ENCODE assay signal across 8 cellular contexts in the genomic region with DNA sequence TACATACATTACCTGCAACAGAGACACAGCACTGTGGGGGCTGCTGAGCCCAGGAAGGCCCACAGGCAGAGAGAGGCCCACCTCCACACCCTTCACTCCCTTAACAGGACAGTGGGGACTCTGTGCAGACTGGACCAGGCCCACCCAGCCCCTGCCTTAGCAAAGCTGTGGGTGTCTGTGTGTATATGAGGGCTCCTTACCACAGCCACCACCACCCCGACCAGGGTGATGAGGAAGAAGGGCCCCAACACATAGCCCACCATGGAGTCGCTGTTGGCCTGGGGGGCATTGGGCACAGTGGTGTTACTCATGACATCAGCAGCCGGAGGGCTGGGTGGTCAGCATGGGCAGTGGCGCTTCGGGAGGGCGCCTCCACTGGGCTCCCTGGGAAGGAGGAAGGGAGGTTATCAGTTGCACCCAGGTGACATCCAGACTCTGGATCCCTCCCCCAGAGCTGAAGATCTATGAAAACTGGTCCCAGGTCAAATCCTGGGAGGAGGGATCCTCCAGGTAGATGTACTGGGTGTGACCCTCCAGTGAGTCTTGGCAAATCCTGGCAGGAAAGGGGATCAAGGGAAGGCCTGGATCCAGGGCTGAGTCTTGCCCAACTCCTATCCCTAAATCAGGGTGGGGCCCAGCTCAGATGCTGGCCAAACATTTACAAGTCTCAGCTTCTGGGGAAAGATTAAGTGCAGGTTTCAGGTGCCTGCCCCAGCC. TPM values are rescaled to one million over a fixed set of nuclear protein-coding genes. Genes with fewer than 3 reads are reported as not detected.
DNase-seq lines count a peak whose midpoint lies in the region; ATAC-seq and TF ChIP-seq lines count a peak whose summit lies in the region.

No MANE protein-coding gene starts in this region.

- POLR2A ChIA-PET in activated CD4-positive, alpha-beta memory T cell treated with anti-CD3 and anti-CD28 coated beads, Interleukin-2, amount 10 ng/mL, durations not matched to agents 7 days and 5 days (lab: Charles Lee) = interaction anchor here (0.6 to 4.4 kb wide), 16 partner anchors 7 to 361 kb away, joined by 3 to 47 read pairs (median 8); partner anchors contain the start of genes HMGA1, NUDT3 and RPS10

- H3K4me1 ChIP-seq in iPS-18a (ENCODE audit: control insufficient read depth, low read depth, low read length) (peaks cover 3% of the 10 kb centered on the region), suprapubic skin (peaks cover 50% of the 10 kb centered on the region)

- H3K36me3 ChIP-seq in iPS-18a (ENCODE audit: control insufficient read depth, low read depth, low read length) (peaks cover 20% of the 10 kb centered on the region), suprapubic skin (peaks cover 14% of the 10 kb centered on the region)

- H3K27ac ChIP-seq in iPS-18a (ENCODE audit: low read length) = no peak overlapping the region
- peak overlapping the region; percentile 93 for H3K27ac ChIP-seq in suprapubic skin

- no peak for TF ChIP-seq EP300 in suprapubic skin (IDR thresholded peaks at IDR 0.05)

- TF ChIP-seq CTCF in suprapubic skin (IDR thresholded peaks at IDR 0.05) = no peak

- ATAC-seq in activated CD8-positive, alpha-beta memory T cell treated with anti-CD3 and anti-CD28 coated beads, Interleukin-2, amount 10 ng/mL, durations not matched to agents 7 days and 5 days = no peak

- H3K9me3 ChIP-seq in iPS-18a (ENCODE audit: control insufficient read depth, low read depth, low read length) = no peaks in the 10 kb centered on the region
- no peaks in the 10 kb centered on the region for H3K9me3 ChIP-seq in suprapubic skin

- H3K27me3 Mint-ChIP-seq in activated CD8-positive, alpha-beta memory T cell treated with anti-CD3 and anti-CD28 coated beads, Interleukin-2, amount 10 ng/mL, durations not matched to agents 7 days and 5 days = no peaks in the 10 kb centered on the region
- H3K27me3 Mint-ChIP-seq in activated CD4-positive, alpha-beta memory T cell treated with anti-CD3 and anti-CD28 coated beads, Interleukin-2, amount 10 ng/mL, durations not matched to agents 7 days and 5 days = peaks cover 3% of the 10 kb centered on the region

- peak overlapping the region; percentile 93 for H3K4me3 Mint-ChIP-seq in activated CD8-positive, alpha-beta memory T cell treated with anti-CD3 and anti-CD28 coated beads, Interleukin-2, amount 10 ng/mL, durations not matched to agents 7 days and 5 days
- H3K4me3 Mint-ChIP-seq in activated CD4-positive, alpha-beta memory T cell treated with anti-CD3 and anti-CD28 coated beads, Interleukin-2, amount 10 ng/mL, durations not matched to agents 7 days and 5 days = peak overlapping the region; percentile 95

- H3K36me3 Mint-ChIP-seq in activated CD8-positive, alpha-beta memory T cell treated with anti-CD3 and anti-CD28 coated beads, Interleukin-2, amount 10 ng/mL, durations not matched to agents 7 days and 5 days = peaks cover 18% of the 10 kb centered on the region
- H3K36me3 Mint-ChIP-seq in activated CD4-positive, alpha-beta memory T cell treated with anti-CD3 and anti-CD28 coated beads, Interleukin-2, amount 10 ng/mL, durations not matched to agents 7 days and 5 days (ENCODE audit: low read depth) = peaks cover 27% of the 10 kb centered on the region

- H3K27ac Mint-ChIP-seq in activated CD8-positive, alpha-beta memory T cell treated with anti-CD3 and anti-CD28 coated beads, Interleukin-2, amount 10 ng/mL, durations not matched to agents 7 days and 5 days = peak overlapping the region; percentile 97
- H3K27ac Mint-ChIP-seq in activated CD4-positive, alpha-beta memory T cell treated with anti-CD3 and anti-CD28 coated beads, Interleukin-2, amount 10 ng/mL, durations not matched to agents 7 days and 5 days = peak overlapping the region; percentile 94

- H3K4me3 ChIP-seq in iPS-18a (ENCODE audit: low read length) (peak overlapping the region; percentile 84), suprapubic skin (peak overlapping the region; percentile 91)

- H3K9ac ChIP-seq in iPS-18a (ENCODE audit: low read length) = peak overlapping the region; percentile 60

- H3K9me3 Mint-ChIP-seq in activated CD8-positive, alpha-beta memory T cell treated with anti-CD3 and anti-CD28 coated beads, Interleukin-2, amount 10 ng/mL, durations not matched to agents 7 days and 5 days (ENCODE audit: low read depth) = no peaks in the 10 kb centered on the region
- no peaks in the 10 kb centered on the region for H3K9me3 Mint-ChIP-seq in activated CD4-positive, alpha-beta memory T cell treated with anti-CD3 and anti-CD28 coated beads, Interleukin-2, amount 10 ng/mL, durations not matched to agents 7 days and 5 days

- CTCF ChIA-PET in activated CD8-positive, alpha-beta memory T cell treated with anti-CD3 and anti-CD28 coated beads, Interleukin-2, amount 10 ng/mL, durations not matched to agents 7 days and 5 days (lab: Charles Lee) = interaction anchor here (0.8 to 5.8 kb wide), 11 partner anchors 11 to 362 kb away, joined by 3 to 80 read pairs (median 11); partner anchors contain the start of genes HMGA1, NUDT3 and RPS10
- CTCF ChIA-PET in activated CD4-positive, alpha-beta memory T cell treated with anti-CD3 and anti-CD28 coated beads, Interleukin-2, amount 10 ng/mL, durations not matched to agents 7 days and 5 days (lab: Charles Lee) = interaction anchor here (1.1 to 4.4 kb wide), 6 partner anchors 11 to 362 kb away, joined by 4 to 71 read pairs (median 16); partner anchors contain the start of genes HMGA1 and RPS10

- H3K27me3 ChIP-seq in iPS-18a (ENCODE audit: control insufficient read depth, insufficient read depth, low read length) (no peaks in the 10 kb centered on the region), suprapubic skin (no peaks in the 10 kb centered on the region)

- no peak for TF ChIP-seq POLR2A in suprapubic skin (IDR thresholded peaks at IDR 0.05)

- WGBS in suprapubic skin = 54% methylated on average over 6 of the region's 6 CpGs

- DNase-seq in activated CD8-positive, alpha-beta memory T cell treated with anti-CD3 and anti-CD28 coated beads, Interleukin-2, amount 10 ng/mL, durations not matched to agents 7 days and 5 days = no peak
- DNase-seq in activated CD8-positive, alpha-beta memory T cell treated with anti-CD3 and anti-CD28 coated beads for 24 hours = no peak
- no peak for DNase-seq in activated CD4-positive, alpha-beta memory T cell treated with anti-CD3 and anti-CD28 coated beads, Interleukin-2, amount 10 ng/mL, durations not matched to agents 7 days and 5 days
- DNase-seq in suprapubic skin (ENCODE audit: low spot score in 2 of 2) = no peak
- no peak for DNase-seq in activated CD4-positive, CD25-positive, alpha-beta regulatory T cell treated with anti-CD3 and anti-CD28 coated beads, Interleukin-2, amount 50 U/mL, for 72 hours
- no peak for DNase-seq in NCI-H1092 (lab: John Stamatoyannopoulos, UW)
- DNase-seq in activated CD4-positive, CD25-positive, alpha-beta regulatory T cell (lab: John Stamatoyannopoulos, UW) = no peak

- peaks cover 62% of the 10 kb centered on the region for H3K4me1 Mint-ChIP-seq in activated CD8-positive, alpha-beta memory T cell treated with anti-CD3 and anti-CD28 coated beads, Interleukin-2, amount 10 ng/mL, durations not matched to agents 7 days and 5 days
- peaks cover 65% of the 10 kb centered on the region for H3K4me1 Mint-ChIP-seq in activated CD4-positive, alpha-beta memory T cell treated with anti-CD3 and anti-CD28 coated beads, Interleukin-2, amount 10 ng/mL, durations not matched to agents 7 days and 5 days

RNA-seq across cellular contexts. Expression of gene SMIM29, which starts 1.2 kb away (rescaled TPM):
- 10 to 100 TPM; 34.0 to 41.4 TPM for total RNA-seq in activated CD8-positive, alpha-beta memory T cell treated with anti-CD3 and anti-CD28 coated beads, Interleukin-2, amount 10 ng/mL, durations not matched to agents 7 days and 5 days
- 10 to 100 TPM; 38.3 to 38.4 TPM for total RNA-seq in activated CD4-positive, alpha-beta memory T cell treated with anti-CD3 and anti-CD28 coated beads, Interleukin-2, amount 10 ng/mL, durations not matched to agents 7 days and 5 days
- 10 to 100 TPM; 45.2 to 58.8 (median 51.2) TPM for total RNA-seq in suprapubic skin

RNA-seq across cellular contexts. Expression of gene HMGA1, which starts 11.0 kb away (rescaled TPM):
- 100 to 1,000 TPM; 214 to 312 TPM for total RNA-seq in activated CD8-positive, alpha-beta memory T cell treated with anti-CD3 and anti-CD28 coated beads, Interleukin-2, amount 10 ng/mL, durations not matched to agents 7 days and 5 days
- 100 to 1,000 TPM; 269 to 282 TPM for total RNA-seq in activated CD4-positive, alpha-beta memory T cell treated with anti-CD3 and anti-CD28 coated beads, Interleukin-2, amount 10 ng/mL, durations not matched to agents 7 days and 5 days
- 100 to 1,000 TPM in 3 of 4 donors, 10 to 100 TPM in 1; 93.3 to 127 (median 111) TPM for total RNA-seq in suprapubic skin
